ENCODE assay signal across 31 cellular contexts in genomic region chr10:75424553-75424952, GRCh38. TPM values are rescaled to one million over a fixed set of nuclear protein-coding genes. Genes with fewer than 3 reads are reported as not detected.
"Had no signal": no experiment of that assay in that cellular context is flagged by ENCODE, and none has a peak within 500 bp of the region (broad histone marks: within the 10 kb centered on the region; RNA-seq: fewer than 3 reads in every experiment).

No MANE protein-coding gene starts in this region.

- H3K27me3 ChIP-seq: adrenal gland, ascending aorta, breast epithelium, esophagus squamous epithelium had no signal

- H3K4me1 ChIP-seq: ascending aorta, breast epithelium had no signal

- H3K27ac Mint-ChIP-seq: activated CD4-positive, alpha-beta memory T cell treated with anti-CD3 and anti-CD28 coated beads, Interleukin-2, amount 10 ng/mL, durations not matched to agents 7 days and 5 days; activated CD4-positive, alpha-beta T cell treated with anti-CD3 and anti-CD28 coated beads, Interleukin-2, amount 10 ng/mL, durations not matched to agents 7 days and 5 days; activated naive CD4-positive, alpha-beta T cell treated with anti-CD3 and anti-CD28 coated beads for 36 hours; activated naive CD4-positive, alpha-beta T cell treated with anti-CD3 and anti-CD28 coated beads, Interleukin-2, amount 50 U/mL, for 24 hours; activated naive CD8-positive, alpha-beta T cell treated with anti-CD3 and anti-CD28 coated beads for 36 hours; activated naive CD8-positive, alpha-beta T cell treated with anti-CD3 and anti-CD28 coated beads, Interleukin-2, amount 50 U/mL, for 24 hours; activated T-cell treated with anti-CD3 and anti-CD28 coated beads, Interleukin-2, amount 50 U/mL, for 24 hours; activated T-cell treated with anti-CD3 and anti-CD28 coated beads, Interleukin-2, amount 50 U/mL, for 72 hours; brain; dendritic cell treated with granulocyte-macrophage colony-stimulating factor and Interleukin-4, amounts not matched to agents 40 ng/mL and 50 ng/mL, for 4 days; effector memory CD8-positive, alpha-beta T cell; T-helper 17 cell; T-helper 2 cell treated with Interferon-gamma antibody and Interleukin-4, amounts not matched to agents 5 μg/mL and 100 μg/mL, for 36 hours had no signal

- DNase-seq: activated CD4-positive, alpha-beta memory T cell treated with anti-CD3 and anti-CD28 coated beads, Interleukin-2, amount 10 ng/mL, durations not matched to agents 7 days and 5 days; activated CD4-positive, alpha-beta T cell treated with anti-CD3 and anti-CD28 coated beads for 1 hour; activated CD4-positive, alpha-beta T cell treated with anti-CD3 and anti-CD28 coated beads for 4 hours; activated CD4-positive, alpha-beta T cell treated with anti-CD3 and anti-CD28 coated beads, Interleukin-2, amount 10 ng/mL, durations not matched to agents 7 days and 5 days; activated CD4-positive, alpha-beta T cell treated with anti-CD3 and anti-CD28 coated beads, Interleukin-2, amount 50 U/mL, for 4 hours; activated CD4-positive, CD25-positive, alpha-beta regulatory T cell; activated CD8-positive, alpha-beta memory T cell treated with anti-CD3 and anti-CD28 coated beads, Interleukin-2, amount 50 U/mL, for 48 hours; activated naive CD4-positive, alpha-beta T cell treated with anti-CD3 and anti-CD28 coated beads for 36 hours; activated naive CD8-positive, alpha-beta T cell treated with anti-CD3 and anti-CD28 coated beads for 36 hours; activated naive CD8-positive, alpha-beta T cell treated with anti-CD3 and anti-CD28 coated beads, Interleukin-2, amount 50 U/mL, for 24 hours; activated T-cell treated with anti-CD3 and anti-CD28 coated beads for 4 hours; activated T-cell treated with anti-CD3 and anti-CD28 coated beads, Interleukin-2, amount 50 U/mL, for 24 hours; activated T-cell treated with anti-CD3 and anti-CD28 coated beads, Interleukin-2, amount 50 U/mL, for 72 hours; amygdala; dorsolateral prefrontal cortex; effector memory CD8-positive, alpha-beta T cell; esophagus squamous epithelium; foreskin fibroblast; head of caudate nucleus; T-helper 1 cell; T-helper 17 cell had no signal

- H3K36me3 ChIP-seq: adrenal gland, ascending aorta, breast epithelium, esophagus squamous epithelium had no signal

- H3K4me3 ChIP-seq: adrenal gland, ascending aorta, breast epithelium, coronary artery, dorsolateral prefrontal cortex, esophagus squamous epithelium had no signal

- H3K4me3 Mint-ChIP-seq: activated CD4-positive, alpha-beta memory T cell treated with anti-CD3 and anti-CD28 coated beads, Interleukin-2, amount 10 ng/mL, durations not matched to agents 7 days and 5 days; activated CD4-positive, alpha-beta T cell treated with anti-CD3 and anti-CD28 coated beads, Interleukin-2, amount 10 ng/mL, durations not matched to agents 7 days and 5 days; activated naive CD4-positive, alpha-beta T cell treated with anti-CD3 and anti-CD28 coated beads for 36 hours; activated naive CD4-positive, alpha-beta T cell treated with anti-CD3 and anti-CD28 coated beads, Interleukin-2, amount 50 U/mL, for 24 hours; activated naive CD8-positive, alpha-beta T cell treated with anti-CD3 and anti-CD28 coated beads for 36 hours; activated naive CD8-positive, alpha-beta T cell treated with anti-CD3 and anti-CD28 coated beads, Interleukin-2, amount 50 U/mL, for 24 hours; activated T-cell treated with anti-CD3 and anti-CD28 coated beads, Interleukin-2, amount 50 U/mL, for 24 hours; activated T-cell treated with anti-CD3 and anti-CD28 coated beads, Interleukin-2, amount 50 U/mL, for 72 hours; brain; central memory CD8-positive, alpha-beta T cell; dendritic cell treated with granulocyte-macrophage colony-stimulating factor and Interleukin-4, amounts not matched to agents 40 ng/mL and 50 ng/mL, for 4 days; effector memory CD8-positive, alpha-beta T cell; T-helper 17 cell; T-helper 2 cell treated with Interferon-gamma antibody and Interleukin-4, amounts not matched to agents 5 μg/mL and 100 μg/mL, for 36 hours had no signal

- H3K4me1 Mint-ChIP-seq: activated CD4-positive, alpha-beta memory T cell treated with anti-CD3 and anti-CD28 coated beads, Interleukin-2, amount 10 ng/mL, durations not matched to agents 7 days and 5 days; activated CD4-positive, alpha-beta T cell treated with anti-CD3 and anti-CD28 coated beads, Interleukin-2, amount 10 ng/mL, durations not matched to agents 7 days and 5 days; activated naive CD4-positive, alpha-beta T cell treated with anti-CD3 and anti-CD28 coated beads, Interleukin-2, amount 50 U/mL, for 24 hours; activated naive CD8-positive, alpha-beta T cell treated with anti-CD3 and anti-CD28 coated beads for 36 hours; activated naive CD8-positive, alpha-beta T cell treated with anti-CD3 and anti-CD28 coated beads, Interleukin-2, amount 50 U/mL, for 24 hours; central memory CD8-positive, alpha-beta T cell had no signal

- H3K27ac ChIP-seq: adrenal gland, ascending aorta, breast epithelium, coronary artery, dorsolateral prefrontal cortex, epithelial cell of prostate, esophagus squamous epithelium had no signal

- H3K9me3 Mint-ChIP-seq: activated CD4-positive, alpha-beta memory T cell treated with anti-CD3 and anti-CD28 coated beads, Interleukin-2, amount 10 ng/mL, durations not matched to agents 7 days and 5 days; activated CD4-positive, alpha-beta T cell treated with anti-CD3 and anti-CD28 coated beads, Interleukin-2, amount 10 ng/mL, durations not matched to agents 7 days and 5 days; activated naive CD4-positive, alpha-beta T cell treated with anti-CD3 and anti-CD28 coated beads for 36 hours; activated naive CD4-positive, alpha-beta T cell treated with anti-CD3 and anti-CD28 coated beads, Interleukin-2, amount 50 U/mL, for 24 hours; activated naive CD8-positive, alpha-beta T cell treated with anti-CD3 and anti-CD28 coated beads for 36 hours; activated naive CD8-positive, alpha-beta T cell treated with anti-CD3 and anti-CD28 coated beads, Interleukin-2, amount 50 U/mL, for 24 hours; activated T-cell treated with anti-CD3 and anti-CD28 coated beads, Interleukin-2, amount 50 U/mL, for 24 hours; activated T-cell treated with anti-CD3 and anti-CD28 coated beads, Interleukin-2, amount 50 U/mL, for 72 hours; central memory CD8-positive, alpha-beta T cell; dendritic cell treated with granulocyte-macrophage colony-stimulating factor and Interleukin-4, amounts not matched to agents 40 ng/mL and 50 ng/mL, for 4 days; effector memory CD8-positive, alpha-beta T cell; T-helper 2 cell treated with Interferon-gamma antibody and Interleukin-4, amounts not matched to agents 5 μg/mL and 100 μg/mL, for 36 hours had no signal

- H3K9me3 ChIP-seq: adrenal gland, ascending aorta, breast epithelium, esophagus squamous epithelium had no signal

- ATAC-seq: activated naive CD8-positive, alpha-beta T cell treated with anti-CD3 and anti-CD28 coated beads, Interleukin-2, amount 50 U/mL, for 24 hours; activated T-cell treated with anti-CD3 and anti-CD28 coated beads, Interleukin-2, amount 50 U/mL, for 72 hours; effector memory CD8-positive, alpha-beta T cell; T-helper 17 cell had no signal

- H3K36me3 Mint-ChIP-seq: activated naive CD4-positive, alpha-beta T cell treated with anti-CD3 and anti-CD28 coated beads, Interleukin-2, amount 50 U/mL, for 24 hours; activated naive CD8-positive, alpha-beta T cell treated with anti-CD3 and anti-CD28 coated beads for 36 hours; brain had no signal

RNA-seq across cellular contexts. Expression of gene LRMDA, which starts 6.9 kb away (rescaled TPM):
- total RNA-seq: activated CD4-positive, alpha-beta memory T cell treated with anti-CD3 and anti-CD28 coated beads, Interleukin-2, amount 10 ng/mL, durations not matched to agents 7 days and 5 days; activated CD4-positive, alpha-beta T cell treated with anti-CD3 and anti-CD28 coated beads, Interleukin-2, amount 10 ng/mL, durations not matched to agents 7 days and 5 days; activated naive CD4-positive, alpha-beta T cell treated with anti-CD3 and anti-CD28 coated beads for 36 hours; activated naive CD8-positive, alpha-beta T cell treated with anti-CD3 and anti-CD28 coated beads for 36 hours; activated T-cell treated with anti-CD3 and anti-CD28 coated beads, Interleukin-2, amount 50 U/mL, for 72 hours; T-helper 17 cell had no signal
